8 cellular contexts compared by ENCODE assay signal in genomic region chr2:174771631-174772491, GRCh38. TPM values are rescaled to one million over a fixed set of nuclear protein-coding genes. Genes with fewer than 3 reads are reported as not detected.
DNase-seq lines count a peak whose midpoint lies in the region; ATAC-seq and TF ChIP-seq lines count a peak whose summit lies in the region.

No MANE protein-coding gene starts in this region.

- H3K9me3 ChIP-seq in osteoblast (ENCODE audit: low read depth, low read length) = no peaks in the 10 kb centered on the region

- H3K27ac Mint-ChIP-seq in activated naive CD4-positive, alpha-beta T cell treated with anti-CD3 and anti-CD28 coated beads, Interleukin-2, amount 50 U/mL, for 72 hours = no peak overlapping the region

- H3K4me2 ChIP-seq in osteoblast (ENCODE audit: insufficient read depth, low read length) = peak overlapping the region; percentile 57

- peak overlapping the region; percentile 69 for H3K27ac ChIP-seq in osteoblast (ENCODE audit: low read depth, low read length)

- no peaks in the 10 kb centered on the region for H3K9me3 Mint-ChIP-seq in activated naive CD4-positive, alpha-beta T cell treated with anti-CD3 and anti-CD28 coated beads, Interleukin-2, amount 50 U/mL, for 72 hours

- H2AFZ ChIP-seq in osteoblast (ENCODE audit: low read length) = peak overlapping the region; percentile 71

- no peaks in the 10 kb centered on the region for H3K79me2 ChIP-seq in osteoblast (ENCODE audit: insufficient read depth, low read length)

- TF ChIP-seq CTCF in AG09319 (IDR thresholded peaks at IDR 0.05; ENCODE audit: low read depth, low read length) = peak; percentile 92
- peak; percentile 91 for TF ChIP-seq CTCF in osteoblast (IDR thresholded peaks at IDR 0.05; ENCODE audit: extremely low read depth, low read depth, low read length)

- no peaks in the 10 kb centered on the region for H4K20me1 ChIP-seq in osteoblast (ENCODE audit: insufficient read depth, low read length)

- H3K36me3 Mint-ChIP-seq in activated naive CD4-positive, alpha-beta T cell treated with anti-CD3 and anti-CD28 coated beads, Interleukin-2, amount 50 U/mL, for 72 hours = no peaks in the 10 kb centered on the region

- H3K4me1 ChIP-seq in osteoblast (ENCODE audit: insufficient read depth, low read length) = peaks cover 24% of the 10 kb centered on the region

- DNase-seq in AG09319 (ENCODE audit: extremely low read depth, low read depth) (peak; percentile 57), NCI-H774 (lab: John Stamatoyannopoulos, UW) (peak; percentile 64), glomerular visceral epithelial cell (ENCODE audit: extremely low spot score) (peak; percentile 86), osteoblast (ENCODE audit: insufficient read length, low spot score, missing footprints) (peak; percentile 92)
- DNase-seq in activated naive CD4-positive, alpha-beta T cell treated with anti-CD3 and anti-CD28 coated beads, Interleukin-2, amount 50 U/mL, for 72 hours (ENCODE audit: low spot score in 2 of 2) = peak in 1 of 2 donors; percentile 54

- ATAC-seq in GM18498 (IDR thresholded peaks at IDR 0.05; ENCODE audit: unreplicated experiment) (peak; percentile 77), HG03432 (IDR thresholded peaks at IDR 0.05; ENCODE audit: unreplicated experiment) (peak; percentile 81), GM21737 (IDR thresholded peaks at IDR 0.05; ENCODE audit: unreplicated experiment) (no peak)
- ATAC-seq in activated naive CD4-positive, alpha-beta T cell treated with anti-CD3 and anti-CD28 coated beads, Interleukin-2, amount 50 U/mL, for 72 hours = peak; percentile 87 to 93

- H3K36me3 ChIP-seq in osteoblast (ENCODE audit: insufficient read depth, low read length) = no peaks in the 10 kb centered on the region

- H3K27me3 ChIP-seq in osteoblast (ENCODE audit: insufficient read depth, low read length) = no peaks in the 10 kb centered on the region

- peak overlapping the region; percentile 1 for H3K4me3 ChIP-seq in osteoblast (ENCODE audit: insufficient read depth, low read length)

RNA-seq across cellular contexts. Expression of gene CHRNA1, which starts 7.6 kb away (rescaled TPM):
- total RNA-seq in activated naive CD4-positive, alpha-beta T cell treated with anti-CD3 and anti-CD28 coated beads, Interleukin-2, amount 50 U/mL, for 72 hours = not detected
- not detected in 2 replicates for total RNA-seq in osteoblast
